ENCODE assay signal across 22 cellular contexts in genomic region chr5:97172227-97172626, GRCh38. TPM values are rescaled to one million over a fixed set of nuclear protein-coding genes. Genes with fewer than 3 reads are reported as not detected.
"Had no signal": no experiment of that assay in that cellular context is flagged by ENCODE, and none has a peak within 500 bp of the region (broad histone marks: within the 10 kb centered on the region; RNA-seq: fewer than 3 reads in every experiment).

No MANE protein-coding gene starts in this region.

- H3K27ac ChIP-seq: body of pancreas, coronary artery, esophagus squamous epithelium, hepatocyte, left lung, ovary, sigmoid colon, spleen, tibial artery, WERI-Rb-1 had no signal

- H3K4me2 ChIP-seq: hepatocyte had no signal

- H3K27me3 ChIP-seq: body of pancreas, esophagus squamous epithelium, hepatocyte, left lung, ovary, sigmoid colon, spleen, tibial artery had no signal

- DNase-seq: activated CD4-positive, alpha-beta T cell treated with anti-CD3 and anti-CD28 coated beads for 4 hours; amygdala; body of pancreas; caudate nucleus; esophagus squamous epithelium; islet precursor cell; left lung; mammary epithelial cell; naive B cell; ovary; sigmoid colon; spleen; T-helper 1 cell; tibial artery; WERI-Rb-1 had no signal

- H3K9me3 ChIP-seq: body of pancreas, esophagus squamous epithelium, left lung, ovary, sigmoid colon, spleen, tibial artery had no signal

- H2AFZ ChIP-seq: hepatocyte had no signal

- H3K79me2 ChIP-seq: hepatocyte had no signal

- H3K4me3 ChIP-seq: body of pancreas, coronary artery, esophagus squamous epithelium, hepatocyte, left lung, ovary, sigmoid colon, spleen, tibial artery had no signal

- H3K27me3 Mint-ChIP-seq: naive B cell had no signal

- H3K9me3 Mint-ChIP-seq: naive B cell had no signal

- ATAC-seq: body of pancreas, left lung, SK-N-SH treated with all-trans-retinoic acid at 6 μM for 48 hours had no signal

- H3K4me3 Mint-ChIP-seq: naive B cell had no signal

- H3K4me1 ChIP-seq: body of pancreas, esophagus squamous epithelium, left lung, sigmoid colon, tibial artery had no signal

- H3K36me3 ChIP-seq: ovary had no signal

RNA-seq across cellular contexts. Expression of gene LIX1, which starts 29.8 kb away (rescaled TPM):
- total RNA-seq: activated CD8-positive, alpha-beta memory T cell treated with anti-CD3 and anti-CD28 coated beads for 36 hours; esophagus squamous epithelium; glomerular endothelial cell; left lung; mammary epithelial cell; mononuclear cell; pulmonary artery endothelial cell had no signal
- polyA plus RNA-seq: mammary epithelial cell, ovary had no signal
